1 cellular context compared by ENCODE assay signal in genomic region chr19:51339687-51340656, GRCh38.
TF ChIP-seq lines count a peak whose summit lies in the region.

No MANE protein-coding gene starts in this region.

TF ChIP-seq in HEK293, 187 proteins besides CTCF, POLR2A, EP300 and RAD21 (continued from another document):
- peak; percentile 31; the same call in 1 of the 2 replicates for TF ChIP-seq ZNF398 (tag by site-specific recombination; IDR thresholded peaks at IDR 0.05)
- peak; percentile 70; the same call in 1 of the 2 replicates for TF ChIP-seq ZNF777 (tag by site-specific recombination; IDR thresholded peaks at IDR 0.05; ENCODE audit: borderline replicate concordance)
- TF ChIP-seq WT1 (tag by site-specific recombination; IDR thresholded peaks at IDR 0.05) = no peak
- TF ChIP-seq KLF8 (tag by site-specific recombination; IDR thresholded peaks at IDR 0.05) = peak; percentile 60; the same call in 1 of the 2 replicates
- TF ChIP-seq ZEB2 (tag by site-specific recombination; IDR thresholded peaks at IDR 0.05) = 0 out of 2 replicates have a peak, but pooled peaks have one; percentile 11
- no peak for TF ChIP-seq ZNF140 (tag by site-specific recombination; IDR thresholded peaks at IDR 0.05)
- no peak for TF ChIP-seq ZNF580 (tag by site-specific recombination; IDR thresholded peaks at IDR 0.05)
- peak; percentile 28; the same call in 1 of the 2 replicates for TF ChIP-seq GLIS2 (tag by site-specific recombination; IDR thresholded peaks at IDR 0.05)
- TF ChIP-seq PRDM10 (tag by site-specific recombination; IDR thresholded peaks at IDR 0.05) = peak; percentile 11; the same call in 1 of the 2 replicates
- no peak for TF ChIP-seq BCL11B (tag by site-specific recombination; IDR thresholded peaks at IDR 0.05; ENCODE audit: low read depth)
- TF ChIP-seq ZNF596 (tag by site-specific recombination; IDR thresholded peaks at IDR 0.05) = peak; percentile 14; the same call in 1 of the 2 replicates
TF ChIP-seq in HEK293: peak in this region for 18.
